In genomic region chrX:106706466-106706865, GRCh38 we compare ENCODE assay signal across 11 cellular contexts. TPM values are rescaled to one million over a fixed set of nuclear protein-coding genes. Genes with fewer than 3 reads are reported as not detected.
"Had no signal": no experiment of that assay in that cellular context is flagged by ENCODE, and none has a peak within 500 bp of the region (broad histone marks: within the 10 kb centered on the region; RNA-seq: fewer than 3 reads in every experiment).

No MANE protein-coding gene starts in this region.

- H3K9ac ChIP-seq: GM23248 had no signal

- H3K9me3 ChIP-seq: HAP-1 had no signal

- H3K4me1 Mint-ChIP-seq: GM23338, H9 had no signal

- H3K27ac ChIP-seq: GM23248 had no signal

- H3K4me2 ChIP-seq: GM23338 had no signal

- H3K4me1 ChIP-seq: HAP-1 had no signal

- ATAC-seq: GM23338, HCT116 had no signal

- H3K4me3 ChIP-seq: GM23248, GM23338, HAP-1 had no signal

- H3K9me3 Mint-ChIP-seq: GM23338, HFFc6 had no signal

- H3K27ac Mint-ChIP-seq: GM23338, H9, HFFc6 had no signal

- DNase-seq: GM23248, GOT3, H7, H9, HCEC 1CT, HFFc6 had no signal

- H3K4me3 Mint-ChIP-seq: GM23338, H9, HFFc6 had no signal

- FAIRE-seq: H54 had no signal

- H3K36me3 ChIP-seq: HAP-1 had no signal

- H2AFZ ChIP-seq: GM23248, GM23338 had no signal

RNA-seq across cellular contexts. Expression of gene RNF128, which starts 20.0 kb away (rescaled TPM):
- total RNA-seq: H4 had no signal
